ENCODE assay signal across 1 cellular context in genomic region chr4:110609044-110609750, GRCh38.
TF ChIP-seq lines count a peak whose summit lies in the region.

No MANE protein-coding gene starts in this region.

TF ChIP-seq in GM23338, 12 proteins besides CTCF, POLR2A, EP300 and RAD21:
- TF ChIP-seq ZNF331 (CRISPR knock-in tag; IDR thresholded peaks at IDR 0.05; ENCODE audit: low read depth) = no peak
